9 cellular contexts compared by ENCODE assay signal in the genomic region with DNA sequence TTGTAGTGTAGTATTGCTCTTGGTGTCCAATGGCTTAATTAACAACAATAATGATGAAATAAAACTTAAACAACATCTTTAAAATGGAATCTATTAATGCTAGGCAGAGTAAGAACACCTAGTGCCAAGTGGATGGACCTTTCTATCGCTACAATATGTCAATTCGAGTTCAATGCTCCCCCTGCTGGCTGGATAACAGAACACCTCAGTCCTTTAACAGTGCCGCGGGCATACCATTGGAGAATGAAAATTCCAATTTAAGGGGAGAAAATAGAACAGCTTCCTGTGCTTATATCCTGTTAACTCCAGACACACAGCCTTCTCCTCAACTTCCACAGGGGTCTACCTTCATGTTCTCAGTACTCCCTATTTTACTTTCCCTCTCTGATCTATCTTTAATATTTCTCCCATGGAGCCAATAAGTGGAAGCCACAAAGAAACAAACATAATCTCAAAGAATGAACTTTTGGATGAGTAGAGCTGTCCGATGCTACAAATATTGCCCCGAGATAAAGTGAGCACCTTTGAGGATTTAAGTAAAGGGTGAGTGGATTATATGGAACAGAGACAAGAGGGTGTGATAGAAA. TPM values are rescaled to one million over a fixed set of nuclear protein-coding genes. Genes with fewer than 3 reads are reported as not detected.
A peak's percentile ranks its signal among the peaks of the same experiment; 100 is the strongest.
DNase-seq lines count a peak whose midpoint lies in the region; ATAC-seq, FAIRE-seq and TF ChIP-seq lines count a peak whose summit lies in the region.
"Had no signal": no experiment of that assay in that cellular context is flagged by ENCODE, and none has a peak within 500 bp of the region (broad histone marks: within the 10 kb centered on the region; RNA-seq: fewer than 3 reads in every experiment).

No MANE protein-coding gene starts in this region.

- H3K27ac Mint-ChIP-seq in mesothelial cell of epicardium = no peak overlapping the region
- H3K27ac Mint-ChIP-seq: T-helper 1 cell treated with Interleukin-12 subunit alpha and Interleukin-12 subunit beta and Interleukin-4 antibody, amounts not matched to agents 30 μg/mL and 1 μg/mL, for 36 hours had no signal

- FAIRE-seq in H1 (lab: Jason Lieb, UNC) = peak; percentile 98

- H2BK12ac ChIP-seq in H1 (ENCODE audit: low read depth, low read length) = no peak overlapping the region

- no peak overlapping the region for H3K4ac ChIP-seq in H1 (replicated peaks; ENCODE audit: insufficient read length, low read depth, low read length)

- no peaks in the 10 kb centered on the region for H3K79me1 ChIP-seq in H1 (ENCODE audit: low read depth, low read length)

- no peak overlapping the region for H3K4me3 Mint-ChIP-seq in mesothelial cell of epicardium
- H3K4me3 Mint-ChIP-seq: T-helper 1 cell treated with Interleukin-12 subunit alpha and Interleukin-12 subunit beta and Interleukin-4 antibody, amounts not matched to agents 30 μg/mL and 1 μg/mL, for 36 hours had no signal

- H3K9me3 ChIP-seq in H1 (ENCODE audit: insufficient read depth in 2 of 2, low read depth in 1 of 2, low read length in 1 of 2) = no peaks in the 10 kb centered on the region

- H2BK15ac ChIP-seq in H1 (ENCODE audit: low read length) = no peak overlapping the region

- H2BK5ac ChIP-seq in H1 (ENCODE audit: low read depth, low read length) = no peak overlapping the region

- no peaks in the 10 kb centered on the region for H3K27me3 Mint-ChIP-seq in mesothelial cell of epicardium (ENCODE audit: low read depth)

- no peaks in the 10 kb centered on the region for H3K4me1 ChIP-seq in H1 (replicated peaks in 1 of 4; ENCODE audit: control insufficient read depth in 3 of 4, insufficient read depth in 4 of 4, low read length in 3 of 4)

- no peak overlapping the region for H2AK5ac ChIP-seq in H1 (ENCODE audit: low read depth, low read length)

- H3K14ac ChIP-seq in H1 (ENCODE audit: insufficient read length) = no peak overlapping the region

- H3K36me3 ChIP-seq in H1 (ENCODE audit: control insufficient read depth in 2 of 4, insufficient read depth in 4 of 4, low read length in 3 of 4) = no peaks in the 10 kb centered on the region

- peak; percentile 72 to 75 for TF ChIP-seq RAD21 in H1 (IDR thresholded peaks at IDR 0.05 in 1 of 2, conservative IDR thresholded peaks at IDR 0.05 in 1 of 2; ENCODE audit: low read depth in 2 of 2, low read length in 2 of 2)

- no peaks in the 10 kb centered on the region for H3K23me2 ChIP-seq in H1 (ENCODE audit: low read depth, low read length)

- H3K9ac ChIP-seq in H1 (replicated peaks in 1 of 4; ENCODE audit: extremely low read depth in 1 of 4, low read depth in 3 of 4, low read length in 3 of 4) = no peak overlapping the region

- no peak for TF ChIP-seq POLR2A in H1 (IDR thresholded peaks at IDR 0.05; ENCODE audit: control extremely low read depth in 1 of 2, low read depth in 2 of 2, low read length in 2 of 2)

- peak; percentile 53 for DNase-seq in NCI-H510A treated with DMSO at 0.1 percent for 48 hours (lab: John Stamatoyannopoulos, UW)
- peak; percentile 41 for DNase-seq in activated CD4-positive, alpha-beta T cell treated with anti-CD3 and anti-CD28 coated beads, Interleukin-2, amount 50 U/mL, for 1 hour
- peak; percentile 19 to 66 for DNase-seq in H1 (ENCODE audit: low read depth in 1 of 2, low spot score in 2 of 2)
- DNase-seq in mesothelial cell of epicardium (ENCODE audit: low spot score in 2 of 2, unreplicated experiment in 2 of 2) = peak; percentile 29 to 63
- peak; percentile 63 for DNase-seq in stimulated activated naive CD8-positive, alpha-beta T cell treated with anti-CD3 and anti-CD28 coated beads, Interleukin-15, Interleukin-2, amounts not matched to agents 100 U/mL and 50 U/mL, for 24 hours

- H3K79me2 ChIP-seq in H1 (ENCODE audit: control insufficient read depth in 1 of 2, insufficient read depth in 2 of 2, low read length in 2 of 2) = no peaks in the 10 kb centered on the region

- POLR2A ChIA-PET in H1 (lab: Charles Lee; ENCODE audit: partially characterized antibody) = interaction anchor here (0.7 kb wide), 1 partner anchor 212 kb away, joined by 3 read pairs; no protein-coding TSS in a partner anchor

- no peak overlapping the region for H3K27ac ChIP-seq in C4-2B
- H3K27ac ChIP-seq in H1 (ENCODE audit: low read depth, low read length) = no peak overlapping the region

- no peak overlapping the region for H4K5ac ChIP-seq in H1 (ENCODE audit: insufficient read length, low read depth, low read length)

- H4K91ac ChIP-seq in H1 (replicated peaks; ENCODE audit: insufficient read length, low read length) = no peak overlapping the region

- no peak overlapping the region for H2BK120ac ChIP-seq in H1 (replicated peaks; ENCODE audit: low read depth, low read length)

- H3K4me3 ChIP-seq in H1 (ENCODE audit: extremely low read depth in 1 of 4, insufficient read depth in 2 of 4, low read depth in 3 of 4, low read length in 4 of 4) = no peak overlapping the region

- no peak overlapping the region for H3K23ac ChIP-seq in H1 (ENCODE audit: insufficient read length)

- peak; percentile 92 for ATAC-seq in GM19025 (IDR thresholded peaks at IDR 0.05; ENCODE audit: low read depth, unreplicated experiment)
- ATAC-seq in HG03139 (IDR thresholded peaks at IDR 0.05; ENCODE audit: unreplicated experiment) = peak; percentile 97
- ATAC-seq in stimulated activated naive CD8-positive, alpha-beta T cell treated with anti-CD3 and anti-CD28 coated beads, Interleukin-15, Interleukin-2, amounts not matched to agents 100 U/mL and 50 U/mL, for 24 hours = peak; percentile 57

- H3K4me2 ChIP-seq in H1 (ENCODE audit: insufficient read depth in 1 of 2, low read depth in 2 of 2, low read length in 2 of 2) = no peak overlapping the region

- WGBS in H1 (ENCODE audit: extremely low coverage in 1 of 2, insufficient coverage in 1 of 2, insufficient read length in 1 of 2, insufficient replicate concordance in 2 of 2, low coverage in 1 of 2, low lambda C conversion rate in 2 of 2, missing lambda C conversion rate in 1 of 2), 2 experiments = 42% methylated on average over 6 of the region's 6 CpGs; no CpG with 5 or more reads in 1 of the 2 experiments

- TF ChIP-seq CTCF in C4-2B (conservative IDR thresholded peaks at IDR 0.05) = peak; percentile 94
- TF ChIP-seq CTCF in H1 (IDR thresholded peaks at IDR 0.05; ENCODE audit: control extremely low read depth in 1 of 3, insufficient read depth in 1 of 3, low read depth in 1 of 3, low read length in 3 of 3) = peak; percentile 34 to 87 (median 74)
- TF ChIP-seq CTCF in mesothelial cell of epicardium (IDR thresholded peaks at IDR 0.05; ENCODE audit: unreplicated experiment) = peak; percentile 84

- TF ChIP-seq EP300 in H1 (IDR thresholded peaks at IDR 0.05; ENCODE audit: borderline replicate concordance in 1 of 2, low read depth in 2 of 2, low read length in 2 of 2) = no peak

- 0 out of 2 replicates have a peak overlapping the region, but pooled peaks have one; percentile 60 for H2AFZ ChIP-seq in H1 (ENCODE audit: low read length)

- H4K8ac ChIP-seq in H1 (ENCODE audit: extremely low read depth, insufficient read depth, low read length) = no peak overlapping the region

- H2BK20ac ChIP-seq in H1 (ENCODE audit: low read length) = no peak overlapping the region

- no peak overlapping the region for H3K56ac ChIP-seq in H1 (replicated peaks; ENCODE audit: insufficient read length, low read depth, low read length)

- H4K20me1 ChIP-seq in H1 (replicated peaks in 1 of 2; ENCODE audit: control insufficient read depth in 1 of 2, insufficient read depth in 2 of 2, low read length in 2 of 2) = no peaks in the 10 kb centered on the region

- CTCF ChIA-PET in H1 (lab: Charles Lee; ENCODE audit: partially characterized antibody) = interaction anchor here (0.6 to 5.1 kb wide), 41 partner anchors 9 to 1253 kb away, joined by 3 to 33 read pairs (median 4); partner anchors contain the start of gene COL1A2

- H3K36me3 Mint-ChIP-seq in mesothelial cell of epicardium = no peaks in the 10 kb centered on the region

- no peaks in the 10 kb centered on the region for H3K27me3 ChIP-seq in H1 (replicated peaks in 1 of 4; ENCODE audit: control insufficient read depth in 3 of 4, extremely low read depth in 1 of 4, insufficient read depth in 3 of 4, low read length in 3 of 4)

- H3K18ac ChIP-seq in H1 (ENCODE audit: extremely low read depth, low read length) = no peak overlapping the region

- H3K4me1 Mint-ChIP-seq in mesothelial cell of epicardium = peaks cover 36% of the 10 kb centered on the region

- no peaks in the 10 kb centered on the region for H3K9me3 Mint-ChIP-seq in mesothelial cell of epicardium
- H3K9me3 Mint-ChIP-seq: T-helper 1 cell treated with Interleukin-12 subunit alpha and Interleukin-12 subunit beta and Interleukin-4 antibody, amounts not matched to agents 30 μg/mL and 1 μg/mL, for 36 hours had no signal

TF ChIP-seq in H1, 55 proteins besides CTCF, POLR2A, EP300 and RAD21:
- TF ChIP-seq JUND (IDR thresholded peaks at IDR 0.05; ENCODE audit: low read length) (no peak), RXRA (IDR thresholded peaks at IDR 0.05; ENCODE audit: insufficient read depth, low read depth, low read length) (no peak), RFX5 (IDR thresholded peaks at IDR 0.05; ENCODE audit: borderline replicate concordance, low read depth, low read length) (no peak), CTBP2 (IDR thresholded peaks at IDR 0.05; ENCODE audit: borderline replicate concordance, insufficient read depth, insufficient read length, low read length) (no peak), SIX5 (IDR thresholded peaks at IDR 0.05; ENCODE audit: low read depth, low read length) (no peak), KDM5A (IDR thresholded peaks at IDR 0.05; ENCODE audit: low read length) (no peak)
- TF ChIP-seq, protein P1, sequence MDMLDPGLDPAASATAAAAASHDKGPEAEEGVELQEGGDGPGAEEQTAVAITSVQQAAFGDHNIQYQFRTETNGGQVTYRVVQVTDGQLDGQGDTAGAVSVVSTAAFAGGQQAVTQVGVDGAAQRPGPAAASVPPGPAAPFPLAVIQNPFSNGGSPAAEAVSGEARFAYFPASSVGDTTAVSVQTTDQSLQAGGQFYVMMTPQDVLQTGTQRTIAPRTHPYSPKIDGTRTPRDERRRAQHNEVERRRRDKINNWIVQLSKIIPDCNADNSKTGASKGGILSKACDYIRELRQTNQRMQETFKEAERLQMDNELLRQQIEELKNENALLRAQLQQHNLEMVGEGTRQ (IDR thresholded peaks at IDR 0.05; ENCODE audit: low read length) = no peak
TF ChIP-seq in H1: peak in this region for 0.

RNA-seq across cellular contexts. Expression of gene COL1A2, which starts 41.4 kb away (rescaled TPM):
- 85.4 and 87.2 TPM in 2 replicates for total RNA-seq in H1 (2021; fragmentation: NEBNext Ultra II Directional; extraction: Animal tissue kit (Norgen Biotek cat#: 25700))
- 45.2 and 50.8 TPM in 2 replicates for polyA plus RNA-seq in H1 (2011; rRNA removed)
- polyA plus RNA-seq in H1 (2011; cell fraction: cytosol; rRNA removed) = 37.1 TPM
- polyA plus RNA-seq in H1 (2011; cell fraction: nucleus; rRNA removed) = 135 TPM
- polyA plus RNA-seq in H1 (2012, experiment 1 of 2) = 97.3 to 113 TPM (median 103 TPM) in 4 replicates
- 49.6 TPM for polyA plus RNA-seq in H1 (2012, experiment 2 of 2)
- polyA plus RNA-seq in H1 (2013, experiment 1 of 2) = 111 TPM
- 96.0 TPM for polyA plus RNA-seq in H1 (2013, experiment 2 of 2)
- polyA minus RNA-seq in H1 (2011; rRNA and poly(A)+ RNA removed) = 64.1 and 75.0 TPM in 2 replicates
- 48.3 TPM for polyA minus RNA-seq in H1 (2011; cell fraction: cytosol; rRNA and poly(A)+ RNA removed)
- polyA minus RNA-seq in H1 (2011; cell fraction: nucleus; rRNA and poly(A)+ RNA removed) = 71.0 TPM
- 2,538 to 2,739 TPM (median 2,734 TPM) in 3 replicates for total RNA-seq in mesothelial cell of epicardium

Comparison
In these comparisons a context has a peak if more than half of its experiments do, and no peak if none do; other contexts are left out.
1. RNA of gene COL1A2, which starts 41.4 kb away (total RNA-seq): 2,538 to 2,739 TPM in mesothelial cell of epicardium; 85.4 to 87.2 TPM in H1; every median in the first group is over 10 times any median in the second.
2. Peak in every context shown above with its lines, with median percentiles within 50 percentile points of each other: CTCF ChIP-seq, ATAC-seq and DNase-seq.